ENCODE assay signal across 6 cellular contexts in the genomic region with DNA sequence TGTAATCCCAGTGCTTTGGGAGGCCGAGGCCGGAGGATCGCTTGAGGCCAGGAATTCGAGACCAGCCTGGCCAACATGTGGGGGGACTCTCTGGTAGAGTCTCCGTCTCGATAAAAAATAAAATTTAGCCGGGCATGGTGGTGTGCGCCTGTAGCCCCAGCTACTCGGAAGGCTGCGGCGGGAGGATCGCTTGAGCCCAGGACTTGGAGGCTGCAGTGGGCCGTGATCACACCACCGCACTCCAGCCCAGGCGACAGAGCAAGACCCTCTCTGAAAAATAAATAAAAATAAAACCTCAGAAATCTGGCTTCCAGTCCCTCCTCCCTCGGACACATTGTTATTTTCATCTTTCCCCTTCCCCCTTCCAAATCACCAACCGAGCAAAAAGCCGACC.
A peak's percentile ranks its signal among the peaks of the same experiment; 100 is the strongest.
DNase-seq lines count a peak whose midpoint lies in the region; ATAC-seq and TF ChIP-seq lines count a peak whose summit lies in the region.

No MANE protein-coding gene starts in this region.

- ATAC-seq in GM18511 (IDR thresholded peaks at IDR 0.05; ENCODE audit: unreplicated experiment) = peak; percentile 19

- peak overlapping the region; percentile 77 for H3K4me3 ChIP-seq in NB4 (ENCODE audit: low read depth, low read length)
- peak overlapping the region; percentile 84 for H3K4me3 ChIP-seq in fibroblast of mammary gland (ENCODE audit: control insufficient read depth, low read depth, low read length)

- DNase-seq in NB4 (ENCODE audit: low read depth) = no peak
- no peak for DNase-seq in fibroblast of mammary gland (ENCODE audit: low read depth)
- peak; percentile 23 for DNase-seq in stimulated activated naive CD4-positive, alpha-beta T cell treated with Interleukin-2 at 50 U/mL for 16 hours (lab: John Stamatoyannopoulos, UW)
- no peak for DNase-seq in CD1c-positive myeloid dendritic cell (ENCODE audit: extremely low spot score)
- no peak for DNase-seq in NCI-H510A (lab: John Stamatoyannopoulos, UW)

- no peak for TF ChIP-seq CTCF in NB4 (IDR thresholded peaks at IDR 0.05; ENCODE audit: low read depth, low read length)
- no peak for TF ChIP-seq CTCF in fibroblast of mammary gland (conservative IDR thresholded peaks at IDR 0.05; ENCODE audit: control insufficient read depth, insufficient read depth, low read depth, low read length)

- no peak for TF ChIP-seq POLR2A in NB4 (IDR thresholded peaks at IDR 0.05; ENCODE audit: extremely low read depth, insufficient read length)
